ENCODE assay signal across 9 cellular contexts in genomic region chr6:44224154-44224977, GRCh38. TPM values are rescaled to one million over a fixed set of nuclear protein-coding genes. Genes with fewer than 3 reads are reported as not detected.
DNase-seq lines count a peak whose midpoint lies in the region; ATAC-seq lines count a peak whose summit lies in the region.
"Had no signal": no experiment of that assay in that cellular context is flagged by ENCODE, and none has a peak within 500 bp of the region (broad histone marks: within the 10 kb centered on the region; RNA-seq: fewer than 3 reads in every experiment).

No MANE protein-coding gene starts in this region.

- H3K27me3 ChIP-seq in Karpas-422 (ENCODE audit: low read length) (no peaks in the 10 kb centered on the region), iPS-18a (ENCODE audit: control insufficient read depth, insufficient read depth, low read length) (no peaks in the 10 kb centered on the region), stomach smooth muscle (ENCODE audit: control insufficient read depth in 1 of 2, insufficient read depth in 2 of 2, low read length in 2 of 2) (no peaks in the 10 kb centered on the region)

- H3K9me3 ChIP-seq in Karpas-422 (ENCODE audit: low read length) (no peaks in the 10 kb centered on the region), iPS-18a (ENCODE audit: control insufficient read depth, low read depth, low read length) (no peaks in the 10 kb centered on the region), stomach smooth muscle (ENCODE audit: control insufficient read depth in 2 of 2, low read length in 2 of 2) (no peaks in the 10 kb centered on the region)

- intact Hi-C loops in cardiac septum (cut with DNase I) (loop anchor here (10.0 kb wide), 1 partner anchor 450 kb away; the partner anchor contains the start of gene VEGFA), Right ventricle myocardium inferior (cut with DNase I) (loop anchor here (10.0 kb wide), 1 partner anchor 450 kb away; the partner anchor contains the start of gene VEGFA)

- no peak overlapping the region; the same call in 1 of the 2 replicates for H3K27ac ChIP-seq in Karpas-422 (ENCODE audit: low read length)
- no peak overlapping the region for H3K27ac ChIP-seq in iPS-18a (ENCODE audit: low read length)
- peak overlapping the region; percentile 97 for H3K27ac ChIP-seq in stomach smooth muscle (ENCODE audit: low read length)

- H4K20me1 ChIP-seq in Karpas-422 (ENCODE audit: insufficient read depth, low read depth, low read length): no peaks in the 10 kb centered on the region

- H3K4me2 ChIP-seq in Karpas-422 (ENCODE audit: low read depth, low read length, poor library complexity, severe bottlenecking): peak overlapping the region; percentile 92

- H3K79me2 ChIP-seq in Karpas-422 (ENCODE audit: low read length): peaks cover 39% of the 10 kb centered on the region

- H3K36me3 ChIP-seq in Karpas-422 (ENCODE audit: insufficient read depth, low read length): no peaks in the 10 kb centered on the region; the same call in 1 of the 2 replicates
- H3K36me3 ChIP-seq in iPS-18a (ENCODE audit: control insufficient read depth, low read depth, low read length): peaks cover 20% of the 10 kb centered on the region
- H3K36me3 ChIP-seq in stomach smooth muscle (ENCODE audit: control insufficient read depth in 2 of 2, insufficient read depth in 2 of 2, low read length in 2 of 2): peaks cover 0 to 4% of the 10 kb centered on the region in 2 donors

- ATAC-seq in Right ventricle myocardium inferior: no peak
- ATAC-seq in activated naive CD4-positive, alpha-beta T cell treated with anti-CD3 and anti-CD28 coated beads, Interleukin-2, amount 50 U/mL, for 72 hours: peak in 1 of 2 donors; percentile 19
- no peak for ATAC-seq in HG03175 (IDR thresholded peaks at IDR 0.05; ENCODE audit: unreplicated experiment)

- H2AFZ ChIP-seq in Karpas-422 (ENCODE audit: low read length): peak overlapping the region; percentile 74; the same call in 1 of the 2 replicates

- DNase-seq in cardiac septum (ENCODE audit: low spot score): peak; percentile 76
- no peak for DNase-seq in Right ventricle myocardium inferior (ENCODE audit: missing footprints)
- peak; percentile 53 for DNase-seq in Karpas-422
- no peak for DNase-seq in activated naive CD4-positive, alpha-beta T cell treated with anti-CD3 and anti-CD28 coated beads, Interleukin-2, amount 50 U/mL, for 72 hours (ENCODE audit: low spot score in 2 of 2)
- DNase-seq in NCI-H2081 treated with DMSO at 0.1 percent for 48 hours (lab: John Stamatoyannopoulos, UW): no peak

- H3K4me3 ChIP-seq in Karpas-422 (ENCODE audit: low read length) (peak overlapping the region; percentile 74), iPS-18a (ENCODE audit: low read length) (peak overlapping the region; percentile 97), stomach smooth muscle (ENCODE audit: low read length in 2 of 2) (peak overlapping the region; percentile 55 to 83)

- H3K4me1 ChIP-seq in Karpas-422 (ENCODE audit: low read length) (peaks cover 49% of the 10 kb centered on the region), iPS-18a (ENCODE audit: control insufficient read depth, low read depth, low read length) (peaks cover 42% of the 10 kb centered on the region), stomach smooth muscle (ENCODE audit: control insufficient read depth, insufficient read depth, low read length) (peaks cover 77% of the 10 kb centered on the region)

- H3K9me2 ChIP-seq in Karpas-422 (replicated peaks; ENCODE audit: insufficient read depth, low read length): no peaks in the 10 kb centered on the region

- H3K27ac Mint-ChIP-seq in activated naive CD4-positive, alpha-beta T cell treated with anti-CD3 and anti-CD28 coated beads, Interleukin-2, amount 50 U/mL, for 72 hours: peak overlapping the region; percentile 36 to 81

- no peaks in the 10 kb centered on the region for H3K9me3 Mint-ChIP-seq in activated naive CD4-positive, alpha-beta T cell treated with anti-CD3 and anti-CD28 coated beads, Interleukin-2, amount 50 U/mL, for 72 hours

- H3K9ac ChIP-seq in Karpas-422 (ENCODE audit: low read length) (peak overlapping the region; percentile 84), iPS-18a (ENCODE audit: low read length) (peak overlapping the region; percentile 72), stomach smooth muscle (ENCODE audit: low read length in 2 of 2) (peak overlapping the region; percentile 60 to 71)

- H3K36me3 Mint-ChIP-seq in activated naive CD4-positive, alpha-beta T cell treated with anti-CD3 and anti-CD28 coated beads, Interleukin-2, amount 50 U/mL, for 72 hours: peaks cover 0 to 17% of the 10 kb centered on the region in 2 donors

RNA-seq across cellular contexts. Expression of gene SLC29A1, which starts 1.0 kb away (rescaled TPM):
- total RNA-seq in cardiac septum: 105 TPM
- total RNA-seq in Right ventricle myocardium inferior: 170 TPM
- total RNA-seq in Karpas-422 (2014; rRNA removed; shearing (Covaris generic); ENCODE audit: low replicate concordance): 26.9 and 29.3 TPM in 2 replicates
- 10 to 100 TPM; 37.1 to 56.5 TPM for total RNA-seq in activated naive CD4-positive, alpha-beta T cell treated with anti-CD3 and anti-CD28 coated beads, Interleukin-2, amount 50 U/mL, for 72 hours

RNA-seq across cellular contexts. Expression of gene MYMX, which starts 7.6 kb away (rescaled TPM):
- total RNA-seq in cardiac septum (0.30 TPM), Right ventricle myocardium inferior (not detected)
- total RNA-seq in Karpas-422 (2014; rRNA removed; shearing (Covaris generic); ENCODE audit: low replicate concordance): not detected in 2 replicates
- not detected for total RNA-seq in activated naive CD4-positive, alpha-beta T cell treated with anti-CD3 and anti-CD28 coated beads, Interleukin-2, amount 50 U/mL, for 72 hours
- total RNA-seq: lung microvascular endothelial cell had no signal

RNA-seq across cellular contexts. Expression of gene HSP90AB1, which starts 22.5 kb away (rescaled TPM):
- total RNA-seq in cardiac septum (873 TPM), Right ventricle myocardium inferior (867 TPM)
- 474 and 539 TPM in 2 replicates for total RNA-seq in Karpas-422 (2014; rRNA removed; shearing (Covaris generic); ENCODE audit: low replicate concordance)
- total RNA-seq in activated naive CD4-positive, alpha-beta T cell treated with anti-CD3 and anti-CD28 coated beads, Interleukin-2, amount 50 U/mL, for 72 hours: 1,000 to 10,000 TPM; 1,343 to 1,701 TPM

RNA-seq across cellular contexts. Expression of gene SLC35B2, which starts 33.0 kb away (rescaled TPM):
- total RNA-seq in cardiac septum (23.2 TPM), Right ventricle myocardium inferior (21.3 TPM)
- 30.0 and 49.9 TPM in 2 replicates for total RNA-seq in Karpas-422 (2014; rRNA removed; shearing (Covaris generic); ENCODE audit: low replicate concordance)
- 10 to 100 TPM; 18.3 to 23.8 TPM for total RNA-seq in activated naive CD4-positive, alpha-beta T cell treated with anti-CD3 and anti-CD28 coated beads, Interleukin-2, amount 50 U/mL, for 72 hours

RNA-seq across cellular contexts. Expression of gene NFKBIE, which starts 41.0 kb away (rescaled TPM):
- total RNA-seq in cardiac septum (4.7 TPM), Right ventricle myocardium inferior (2.4 TPM)
- total RNA-seq in Karpas-422 (2014; rRNA removed; shearing (Covaris generic); ENCODE audit: low replicate concordance): 22.2 and 26.1 TPM in 2 replicates
- total RNA-seq in activated naive CD4-positive, alpha-beta T cell treated with anti-CD3 and anti-CD28 coated beads, Interleukin-2, amount 50 U/mL, for 72 hours: 10 to 100 TPM; 17.7 to 19.9 TPM

Comparison
In these comparisons a context has a peak if more than half of its experiments do, and no peak if none do; other contexts are left out.
1. DNase-seq: peak in cardiac septum (single experiment) and Karpas-422 (single experiment); none in Right ventricle myocardium inferior (single experiment), activated naive CD4-positive, alpha-beta T cell treated with anti-CD3 and anti-CD28 coated beads, Interleukin-2, amount 50 U/mL, for 72 hours (0 of 2) and NCI-H2081 treated with DMSO at 0.1 percent for 48 hours (single experiment).
2. Peak in every context shown above with its lines, with median percentiles within 50 percentile points of each other: H3K4me3 ChIP-seq and H3K9ac ChIP-seq.